In genomic region chrX:27555514-27555913, GRCh38 we compare ENCODE assay signal across 9 cellular contexts. TPM values are rescaled to one million over a fixed set of nuclear protein-coding genes. Genes with fewer than 3 reads are reported as not detected.
A peak's percentile ranks its signal among the peaks of the same experiment; 100 is the strongest.
DNase-seq lines count a peak whose midpoint lies in the region; ATAC-seq and TF ChIP-seq lines count a peak whose summit lies in the region.
"Had no signal": no experiment of that assay in that cellular context is flagged by ENCODE, and none has a peak within 500 bp of the region (broad histone marks: within the 10 kb centered on the region; RNA-seq: fewer than 3 reads in every experiment).

No MANE protein-coding gene starts in this region.

- ATAC-seq in heart left ventricle (peak in 1 of 4 donors; percentile 24), Right ventricle myocardium inferior (no peak), aorta (ENCODE audit: low FRiP score) (peak; percentile 42)
- no peak for ATAC-seq in natural killer cell treated with Interleukin-12 subunit alpha and Interleukin-12 subunit beta and Interleukin-15 and Interleukin-18, amount 100 ng/mL, for 72 hours

- no peaks in the 10 kb centered on the region for H3K36me3 Mint-ChIP-seq in natural killer cell treated with Interleukin-12 subunit alpha and Interleukin-12 subunit beta and Interleukin-15 and Interleukin-18, amount 100 ng/mL, for 72 hours

- no peak overlapping the region for H3K27ac ChIP-seq in heart left ventricle
- H3K27ac ChIP-seq in fibroblast of lung (ENCODE audit: insufficient read depth, low read length), result no peak overlapping the region
- no peak overlapping the region for H3K27ac ChIP-seq in aorta (ENCODE audit: low read depth in 1 of 2, low read length in 2 of 2)
- no peak overlapping the region for H3K27ac ChIP-seq in testis

- H3K9ac ChIP-seq in NT2/D1 (ENCODE audit: insufficient read length, low read depth) (no peak overlapping the region), fibroblast of lung (ENCODE audit: insufficient read depth, low read length) (no peak overlapping the region)

- no peaks in the 10 kb centered on the region for H3K4me1 Mint-ChIP-seq in natural killer cell treated with Interleukin-12 subunit alpha and Interleukin-12 subunit beta and Interleukin-15 and Interleukin-18, amount 100 ng/mL, for 72 hours (ENCODE audit: low read depth in 2 of 2)

- H3K9me3 Mint-ChIP-seq in natural killer cell treated with Interleukin-12 subunit alpha and Interleukin-12 subunit beta and Interleukin-15 and Interleukin-18, amount 100 ng/mL, for 72 hours, result no peaks in the 10 kb centered on the region
- H3K9me3 Mint-ChIP-seq: stimulated activated naive CD8-positive, alpha-beta T cell treated with anti-CD3 and anti-CD28 coated beads, Interleukin-15, Interleukin-2, amounts not matched to agents 100 ng/mL and 50 ng/mL, for 24 hours had no signal

- H3K4me2 ChIP-seq in fibroblast of lung (ENCODE audit: extremely low read depth, insufficient read depth, low read length), result no peak overlapping the region

- H3K4me3 ChIP-seq in heart left ventricle (no peak overlapping the region), NT2/D1 (ENCODE audit: insufficient read length, low read depth) (no peak overlapping the region), fibroblast of lung (replicated peaks in 1 of 4; ENCODE audit: control extremely low read depth in 1 of 4, insufficient read depth in 1 of 4, low read depth in 3 of 4, low read length in 4 of 4) (no peak overlapping the region), aorta (ENCODE audit: low read length in 2 of 2) (no peak overlapping the region), testis (no peak overlapping the region)

- H3K4me3 Mint-ChIP-seq in natural killer cell treated with Interleukin-12 subunit alpha and Interleukin-12 subunit beta and Interleukin-15 and Interleukin-18, amount 100 ng/mL, for 72 hours, result no peak overlapping the region
- H3K4me3 Mint-ChIP-seq: stimulated activated naive CD8-positive, alpha-beta T cell treated with anti-CD3 and anti-CD28 coated beads, Interleukin-15, Interleukin-2, amounts not matched to agents 100 ng/mL and 50 ng/mL, for 24 hours had no signal

- no peaks in the 10 kb centered on the region for H3K27me3 Mint-ChIP-seq in natural killer cell treated with Interleukin-12 subunit alpha and Interleukin-12 subunit beta and Interleukin-15 and Interleukin-18, amount 100 ng/mL, for 72 hours
- H3K27me3 Mint-ChIP-seq: stimulated activated naive CD8-positive, alpha-beta T cell treated with anti-CD3 and anti-CD28 coated beads, Interleukin-15, Interleukin-2, amounts not matched to agents 100 ng/mL and 50 ng/mL, for 24 hours had no signal

- H3K36me3 ChIP-seq in heart left ventricle, result no peaks in the 10 kb centered on the region
- H3K36me3 ChIP-seq in NT2/D1 (ENCODE audit: insufficient read depth, insufficient read length, low read length), result no peaks in the 10 kb centered on the region
- no peaks in the 10 kb centered on the region for H3K36me3 ChIP-seq in fibroblast of lung (ENCODE audit: control insufficient read depth, insufficient read depth, low read length)
- H3K36me3 ChIP-seq in aorta (ENCODE audit: control insufficient read depth in 1 of 2, insufficient read depth in 2 of 2, low read length in 1 of 2), result no peaks in the 10 kb centered on the region
- H3K36me3 ChIP-seq in testis (ENCODE audit: low read depth, missing control alignments), result no peaks in the 10 kb centered on the region

- H3K4me1 ChIP-seq in heart left ventricle (no peaks in the 10 kb centered on the region), NT2/D1 (ENCODE audit: insufficient read depth, insufficient read length) (no peaks in the 10 kb centered on the region), fibroblast of lung (ENCODE audit: control insufficient read depth, extremely low read depth, insufficient read depth, low read length) (no peaks in the 10 kb centered on the region), aorta (ENCODE audit: control insufficient read depth in 1 of 2, insufficient read depth in 2 of 2, low read length in 2 of 2) (no peaks in the 10 kb centered on the region), testis (no peaks in the 10 kb centered on the region)

- peak; percentile 18 to 55 (median 39) for TF ChIP-seq CTCF in heart left ventricle (IDR thresholded peaks at IDR 0.05)
- peak in 1 of 2 donors; percentile 56 for TF ChIP-seq CTCF in fibroblast of lung (conservative IDR thresholded peaks at IDR 0.05 in 1 of 2, IDR thresholded peaks at IDR 0.05 in 1 of 2; ENCODE audit: low read depth in 1 of 2, low read length in 2 of 2)
- peak in 1 of 3 experiments; percentile 32 for TF ChIP-seq CTCF in testis (IDR thresholded peaks at IDR 0.05)

- intact Hi-C loops in heart left ventricle (cut with DNase I) (loop anchor here in 5 of 10 donors (5.0 to 10.0 kb wide), 2 partner anchors 127 to 129 kb away; no protein-coding TSS in a partner anchor), Right ventricle myocardium inferior (cut with DNase I) (loop anchor here (5.0 kb wide), 1 partner anchor 127 kb away; no protein-coding TSS in a partner anchor), aorta (cut with DNase I) (no loop called here), testis (cut with DNase I; ENCODE audit: low total_unique reads) (no loop called here)

- no peak for TF ChIP-seq POLR2A in heart left ventricle (IDR thresholded peaks at IDR 0.05)
- TF ChIP-seq POLR2A in testis (IDR thresholded peaks at IDR 0.05), result no peak

- H3K79me2 ChIP-seq in fibroblast of lung (ENCODE audit: control insufficient read depth, insufficient read depth, low read length), result no peaks in the 10 kb centered on the region

- WGBS in heart left ventricle, 4 donors, result 17 to 44% (median 38%) methylated on average over 3 of the region's 3 CpGs
- WGBS in aorta, 2 donors, result 37 to 57% methylated on average over 3 of the region's 3 CpGs
- WGBS in testis, 2 donors, result 51 to 70% methylated on average over 3 of the region's 3 CpGs

- H3K27me3 ChIP-seq in heart left ventricle, result no peaks in the 10 kb centered on the region
- H3K27me3 ChIP-seq in NT2/D1 (ENCODE audit: insufficient read depth, insufficient read length), result no peaks in the 10 kb centered on the region
- no peaks in the 10 kb centered on the region for H3K27me3 ChIP-seq in fibroblast of lung (ENCODE audit: control insufficient read depth, insufficient read depth, low read length)
- H3K27me3 ChIP-seq in aorta (ENCODE audit: control insufficient read depth in 1 of 2, insufficient read depth in 2 of 2, low read length in 1 of 2), result no peaks in the 10 kb centered on the region
- no peaks in the 10 kb centered on the region for H3K27me3 ChIP-seq in testis

- no peaks in the 10 kb centered on the region for H4K20me1 ChIP-seq in fibroblast of lung (ENCODE audit: control insufficient read depth, extremely low read depth, insufficient read depth, low read length)

- H3K27ac Mint-ChIP-seq in natural killer cell treated with Interleukin-12 subunit alpha and Interleukin-12 subunit beta and Interleukin-15 and Interleukin-18, amount 100 ng/mL, for 72 hours, result no peak overlapping the region
- H3K27ac Mint-ChIP-seq: stimulated activated naive CD8-positive, alpha-beta T cell treated with anti-CD3 and anti-CD28 coated beads, Interleukin-15, Interleukin-2, amounts not matched to agents 100 ng/mL and 50 ng/mL, for 24 hours had no signal

- DNase-seq in heart left ventricle (no peak), Right ventricle myocardium inferior (ENCODE audit: missing footprints) (no peak), NT2/D1 (ENCODE audit: low read depth, low spot score) (peak; percentile 18), fibroblast of lung (ENCODE audit: low read depth in 2 of 2) (peak; percentile 3 to 41), aorta (no peak), DMS79 (lab: John Stamatoyannopoulos, UW) (no peak), testis (no peak)
- DNase-seq in natural killer cell treated with Interleukin-12 subunit alpha and Interleukin-12 subunit beta and Interleukin-15 and Interleukin-18, amount 100 ng/mL, for 72 hours (ENCODE audit: low spot score), result no peak

- H2AFZ ChIP-seq in fibroblast of lung (ENCODE audit: low read length), result no peak overlapping the region

- no peaks in the 10 kb centered on the region for H3K9me3 ChIP-seq in heart left ventricle
- no peaks in the 10 kb centered on the region for H3K9me3 ChIP-seq in NT2/D1 (ENCODE audit: insufficient read depth, low read length)
- H3K9me3 ChIP-seq in fibroblast of lung (ENCODE audit: control insufficient read depth, insufficient read depth, low read depth, low read length), result no peaks in the 10 kb centered on the region
- no peaks in the 10 kb centered on the region for H3K9me3 ChIP-seq in aorta (ENCODE audit: control insufficient read depth, low read length)
- H3K9me3 ChIP-seq in testis, result no peaks in the 10 kb centered on the region

RNA-seq across cellular contexts. Expression of gene DCAF8L2, which starts 34.6 kb away (rescaled TPM):
- total RNA-seq in heart left ventricle, result not detected
- polyA plus RNA-seq in heart left ventricle, result not detected
- total RNA-seq in Right ventricle myocardium inferior, result not detected
- total RNA-seq in fibroblast of lung, result not detected in 2 replicates
- polyA plus RNA-seq in fibroblast of lung, result not detected in 2 replicates
- polyA plus RNA-seq in fibroblast of lung (2012), result not detected in 2 replicates
- not detected in 2 replicates for polyA minus RNA-seq in fibroblast of lung (ENCODE audit: low replicate concordance)
- not detected for total RNA-seq in aorta
- polyA plus RNA-seq in aorta, result not detected
- total RNA-seq in natural killer cell treated with Interleukin-12 subunit alpha and Interleukin-12 subunit beta and Interleukin-15 and Interleukin-18, amount 100 ng/mL, for 72 hours, result not detected
- total RNA-seq in testis, result 100 to 1,000 TPM; 125 to 175 TPM
- 55.4 TPM for polyA plus RNA-seq in testis (ENCODE audit: insufficient read depth, low read depth, low replicate concordance)

Comparison
In these comparisons a context has a peak if more than half of its experiments do, and no peak if none do; other contexts are left out.
1. DNase-seq: peak in NT2/D1 (single experiment) and fibroblast of lung (2 of 2); none in heart left ventricle (0 of 5), Right ventricle myocardium inferior (single experiment), aorta (0 of 2), DMS79 (single experiment), natural killer cell treated with Interleukin-12 subunit alpha and Interleukin-12 subunit beta and Interleukin-15 and Interleukin-18, amount 100 ng/mL, for 72 hours (single experiment) and testis (single experiment).
2. RNA of gene DCAF8L2, which starts 34.6 kb away (total RNA-seq): 125 to 175 TPM in testis; not detected in heart left ventricle, not detected in Right ventricle myocardium inferior (single experiment), not detected in fibroblast of lung, not detected in aorta and not detected in natural killer cell treated with Interleukin-12 subunit alpha and Interleukin-12 subunit beta and Interleukin-15 and Interleukin-18, amount 100 ng/mL, for 72 hours; every median in the first group is over 100 times any median in the second.